Comparison of ENCODE assay signal across 7 cellular contexts in genomic region chr2:111287646-111288568, GRCh38.
DNase-seq lines count a peak whose midpoint lies in the region; ATAC-seq, FAIRE-seq and TF ChIP-seq lines count a peak whose summit lies in the region.
"Not testable (repeated sequence)": the region's sequence is repeated elsewhere in the genome, so short reads cannot be mapped to it uniquely, and the experiment has no call there.

No MANE protein-coding gene starts in this region.

- H3K4me3 ChIP-seq in RWPE2 (ENCODE audit: severe bottlenecking); colonic mucosa; mucosa of descending colon; small intestine (ENCODE audit: low read depth in 1 of 2, low read length in 2 of 2): not testable (repeated sequence)

- peak; percentile 87 for ATAC-seq in RWPE2 (ENCODE audit: low read depth)
- ATAC-seq in mucosa of descending colon: peak; percentile 78

- DNase-seq in HPDE6-E6E7 (ENCODE audit: extremely low spot score): peak; percentile 35
- DNase-seq in RWPE2 (ENCODE audit: low spot score): peak; percentile 79
- peak; percentile 67 for DNase-seq in colonic mucosa
- DNase-seq in iPS DF 19.7 (ENCODE audit: low read depth, low spot score): peak; percentile 77
- peak; percentile 81 for DNase-seq in kidney tubule cell (ENCODE audit: low spot score)
- peak; percentile 52 to 58 (median 56) for DNase-seq in mucosa of descending colon
- DNase-seq in small intestine: peak; percentile 72

- intact Hi-C loops in colonic mucosa (cut with DNase I); mucosa of descending colon (cut with DNase I, micrococcal nuclease): not testable (repeated sequence)

- not testable (repeated sequence) for H3K9me3 ChIP-seq in RWPE2 (ENCODE audit: severe bottlenecking); colonic mucosa; mucosa of descending colon; small intestine (ENCODE audit: control insufficient read depth, low read depth)

- FAIRE-seq in small intestine (lab: Jason Lieb, UNC): not testable (repeated sequence)

- H3K36me3 ChIP-seq in RWPE2 (ENCODE audit: low read depth); colonic mucosa; mucosa of descending colon (ENCODE audit: low read depth); small intestine (ENCODE audit: control insufficient read depth in 2 of 2, insufficient read depth in 2 of 2, low read length in 2 of 2): not testable (repeated sequence)

- not testable (repeated sequence) for H3K4me1 ChIP-seq in RWPE2 (ENCODE audit: insufficient read depth, poor library complexity, severe bottlenecking); colonic mucosa; mucosa of descending colon (ENCODE audit: low read depth); small intestine (ENCODE audit: control insufficient read depth in 2 of 2, insufficient read depth in 1 of 2, low read depth in 1 of 2, low read length in 1 of 2)

- H3K27ac ChIP-seq in RWPE2 (ENCODE audit: poor library complexity, severe bottlenecking); colonic mucosa; small intestine (ENCODE audit: low read depth in 1 of 2, low read length in 1 of 2): not testable (repeated sequence)

- not testable (repeated sequence) for TF ChIP-seq CTCF in RWPE2 (IDR thresholded peaks at IDR 0.05; ENCODE audit: poor library complexity, severe bottlenecking); colonic mucosa (IDR thresholded peaks at IDR 0.05); mucosa of descending colon (IDR thresholded peaks at IDR 0.05)

- H3K27me3 ChIP-seq in RWPE2 (ENCODE audit: insufficient read depth, poor library complexity, severe bottlenecking); colonic mucosa; small intestine (ENCODE audit: control insufficient read depth in 2 of 2, insufficient read depth in 2 of 2, low read length in 2 of 2): not testable (repeated sequence)

- not testable (repeated sequence) for H3K9ac ChIP-seq in colonic mucosa (ENCODE audit: low read depth in 2 of 2, low read length in 2 of 2)

- WGBS in small intestine, 3 donors: 5 to 55% (median 21%) methylated on average over 6 to 7 of the region's 9 CpGs
